1 cellular context compared by ENCODE assay signal in the genomic region with DNA sequence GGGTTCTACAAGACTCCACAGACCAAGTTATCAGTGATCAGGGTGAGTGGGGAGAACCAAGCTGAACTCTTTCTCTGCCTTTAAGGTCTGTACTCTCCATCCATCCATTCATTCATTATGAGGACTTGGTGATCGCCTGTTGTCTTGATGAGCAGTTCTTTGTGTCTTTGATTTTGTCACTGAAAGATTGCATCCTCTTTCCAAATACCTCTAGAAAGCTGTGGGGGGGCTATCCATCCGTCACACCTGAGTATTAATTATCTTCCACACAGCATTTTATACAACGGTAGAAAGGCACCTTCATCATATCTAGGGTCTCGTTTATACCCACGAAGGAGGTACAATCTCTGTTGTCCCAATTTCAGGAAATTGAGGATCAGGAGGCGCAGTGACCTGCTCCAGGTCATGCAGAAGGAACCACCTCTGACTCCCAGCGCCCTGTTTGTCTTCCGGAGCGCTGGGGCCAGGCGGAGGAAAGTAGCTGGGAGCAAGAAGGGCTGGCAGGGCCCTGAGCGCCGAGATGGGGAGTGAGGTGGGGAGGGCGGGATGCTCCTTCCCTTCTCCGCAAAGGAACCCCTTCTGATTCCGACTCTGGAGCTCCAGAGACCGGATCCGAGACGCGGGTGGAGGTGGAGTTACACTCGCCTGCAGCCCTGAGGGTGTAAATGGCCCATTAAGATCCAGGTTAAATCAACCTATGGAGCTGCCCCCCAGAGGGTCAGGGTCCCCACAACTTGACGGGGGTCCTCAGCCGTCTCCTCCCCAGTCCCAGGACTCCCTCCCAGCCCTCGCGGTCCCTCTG.
TF ChIP-seq lines count a peak whose summit lies in the region.

No MANE protein-coding gene starts in this region.

TF ChIP-seq in GM12878, 131 proteins besides CTCF, POLR2A, EP300 and RAD21:
- TF ChIP-seq, protein P1, sequence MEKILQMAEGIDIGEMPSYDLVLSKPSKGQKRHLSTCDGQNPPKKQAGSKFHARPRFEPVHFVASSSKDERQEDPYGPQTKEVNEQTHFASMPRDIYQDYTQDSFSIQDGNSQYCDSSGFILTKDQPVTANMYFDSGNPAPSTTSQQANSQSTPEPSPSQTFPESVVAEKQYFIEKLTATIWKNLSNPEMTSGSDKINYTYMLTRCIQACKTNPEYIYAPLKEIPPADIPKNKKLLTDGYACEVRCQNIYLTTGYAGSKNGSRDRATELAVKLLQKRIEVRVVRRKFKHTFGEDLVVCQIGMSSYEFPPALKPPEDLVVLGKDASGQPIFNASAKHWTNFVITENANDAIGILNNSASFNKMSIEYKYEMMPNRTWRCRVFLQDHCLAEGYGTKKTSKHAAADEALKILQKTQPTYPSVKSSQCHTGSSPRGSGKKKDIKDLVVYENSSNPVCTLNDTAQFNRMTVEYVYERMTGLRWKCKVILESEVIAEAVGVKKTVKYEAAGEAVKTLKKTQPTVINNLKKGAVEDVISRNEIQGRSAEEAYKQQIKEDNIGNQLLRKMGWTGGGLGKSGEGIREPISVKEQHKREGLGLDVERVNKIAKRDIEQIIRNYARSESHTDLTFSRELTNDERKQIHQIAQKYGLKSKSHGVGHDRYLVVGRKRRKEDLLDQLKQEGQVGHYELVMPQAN (conservative IDR thresholded peaks at IDR 0.05) = no peak
- 0 out of 2 replicates have a peak, but pooled peaks have one; percentile 2 for TF ChIP-seq IKZF1 (conservative IDR thresholded peaks at IDR 0.05)
- no peak for TF ChIP-seq SPI1 (IDR thresholded peaks at IDR 0.05; ENCODE audit: borderline replicate concordance, insufficient read depth, low read depth, low read length)
